Comparison of ENCODE assay signal across 10 cellular contexts in genomic region chr18:48850891-48851302, GRCh38.
A peak's percentile ranks its signal among the peaks of the same experiment; 100 is the strongest.
DNase-seq lines count a peak whose midpoint lies in the region; ATAC-seq and TF ChIP-seq lines count a peak whose summit lies in the region.
"Had no signal": no experiment of that assay in that cellular context is flagged by ENCODE, and none has a peak within 500 bp of the region (broad histone marks: within the 10 kb centered on the region; RNA-seq: fewer than 3 reads in every experiment).

No MANE protein-coding gene starts in this region.

- no peak for DNase-seq in NT2/D1 (ENCODE audit: low read depth, low spot score)
- no peak for DNase-seq in colonic mucosa
- no peak for DNase-seq in right lobe of liver
- DNase-seq in NCI-H1048 (lab: John Stamatoyannopoulos, UW) = no peak
- DNase-seq: activated B cell treated with CpG ODN at 0.5 μM for 24 hours, NCI-H2171 had no signal

- peak; percentile 26 to 35 (median 32) for ATAC-seq in right lobe of liver
- ATAC-seq in GM18909 (IDR thresholded peaks at IDR 0.05; ENCODE audit: poor library complexity, unreplicated experiment) = no peak
- no peak for ATAC-seq in HG03460 (IDR thresholded peaks at IDR 0.05; ENCODE audit: unreplicated experiment)
- no peak for ATAC-seq in HG03039 (IDR thresholded peaks at IDR 0.05; ENCODE audit: unreplicated experiment)

- H3K36me3 ChIP-seq in NT2/D1 (ENCODE audit: insufficient read depth, insufficient read length, low read length) = no peaks in the 10 kb centered on the region
- no peaks in the 10 kb centered on the region for H3K36me3 ChIP-seq in colonic mucosa
- H3K36me3 ChIP-seq in right lobe of liver = peaks cover 0 to 18% (median 0%) of the 10 kb centered on the region in 4 donors
- peaks cover 0 to 2% of the 10 kb centered on the region in 2 donors for H3K36me3 ChIP-seq in stomach smooth muscle (ENCODE audit: control insufficient read depth in 2 of 2, insufficient read depth in 2 of 2, low read length in 2 of 2)

- TF ChIP-seq CTCF in colonic mucosa (IDR thresholded peaks at IDR 0.05) (no peak), right lobe of liver (IDR thresholded peaks at IDR 0.05) (no peak)

- H3K27me3 ChIP-seq in NT2/D1 (ENCODE audit: insufficient read depth, insufficient read length) (no peaks in the 10 kb centered on the region), colonic mucosa (no peaks in the 10 kb centered on the region), right lobe of liver (no peaks in the 10 kb centered on the region), stomach smooth muscle (ENCODE audit: control insufficient read depth in 1 of 2, insufficient read depth in 2 of 2, low read length in 2 of 2) (no peaks in the 10 kb centered on the region)

- TF ChIP-seq POLR2A in right lobe of liver (IDR thresholded peaks at IDR 0.05) = no peak

- H3K4me3 ChIP-seq in NT2/D1 (ENCODE audit: insufficient read length, low read depth) = no peak overlapping the region
- no peak overlapping the region for H3K4me3 ChIP-seq in colonic mucosa
- no peak overlapping the region for H3K4me3 ChIP-seq in right lobe of liver
- H3K4me3 ChIP-seq in stomach smooth muscle (ENCODE audit: low read length in 2 of 2) = peak overlapping the region in 1 of 2 donors; percentile 35

- intact Hi-C loops in colonic mucosa (cut with DNase I) = no loop called here
- intact Hi-C loops in right lobe of liver (cut with DNase I) = no loop called here

- peak overlapping the region; percentile 32 for H3K27ac ChIP-seq in colonic mucosa
- peak overlapping the region in 2 of 3 donors; percentile 50 to 81 for H3K27ac ChIP-seq in right lobe of liver
- peak overlapping the region; percentile 60 for H3K27ac ChIP-seq in stomach smooth muscle (ENCODE audit: low read length)

- H3K9me3 ChIP-seq in NT2/D1 (ENCODE audit: insufficient read depth, low read length) (no peaks in the 10 kb centered on the region), colonic mucosa (no peaks in the 10 kb centered on the region), right lobe of liver (no peaks in the 10 kb centered on the region), stomach smooth muscle (ENCODE audit: control insufficient read depth in 2 of 2, low read length in 2 of 2) (no peaks in the 10 kb centered on the region)

- WGBS in right lobe of liver (ENCODE audit: insufficient coverage, low coverage, low lambda C conversion rate, missing lambda C conversion rate) = 39% methylated on average over 6 of the region's 7 CpGs

- H3K9ac ChIP-seq in NT2/D1 (ENCODE audit: insufficient read length, low read depth) (peak overlapping the region; percentile 70), colonic mucosa (ENCODE audit: low read depth in 2 of 2, low read length in 2 of 2) (no peak overlapping the region), stomach smooth muscle (ENCODE audit: low read length in 2 of 2) (no peak overlapping the region)

- H3K4me1 ChIP-seq in NT2/D1 (ENCODE audit: insufficient read depth, insufficient read length) (peaks cover 19% of the 10 kb centered on the region), colonic mucosa (no peaks in the 10 kb centered on the region), right lobe of liver (peaks cover 0 to 3% (median 0%) of the 10 kb centered on the region in 4 donors), stomach smooth muscle (ENCODE audit: control insufficient read depth, insufficient read depth, low read length) (peaks cover 22% of the 10 kb centered on the region)

Comparison
In these comparisons a context has a peak if more than half of its experiments do, and no peak if none do; other contexts are left out.
1. ATAC-seq: peak in right lobe of liver (4 of 4); none in GM18909 (single experiment), HG03460 (single experiment) and HG03039 (single experiment).
2. Peak in every context shown above with its lines, with median percentiles within 50 percentile points of each other: H3K27ac ChIP-seq.